Comparison of ENCODE assay signal across 22 cellular contexts in genomic region chr2:9964334-9964980, GRCh38. TPM values are rescaled to one million over a fixed set of nuclear protein-coding genes. Genes with fewer than 3 reads are reported as not detected.
DNase-seq lines count a peak whose midpoint lies in the region; ATAC-seq lines count a peak whose summit lies in the region.
"Had no signal": no experiment of that assay in that cellular context is flagged by ENCODE, and none has a peak within 500 bp of the region (broad histone marks: within the 10 kb centered on the region; RNA-seq: fewer than 3 reads in every experiment).

No MANE protein-coding gene starts in this region.

- no peaks in the 10 kb centered on the region for H3K9me3 Mint-ChIP-seq in T-helper 1 cell treated with Interleukin-12 subunit alpha and Interleukin-12 subunit beta and Interleukin-4 antibody, amounts not matched to agents 30 μg/mL and 1 μg/mL, for 36 hours
- no peaks in the 10 kb centered on the region for H3K9me3 Mint-ChIP-seq in activated naive CD4-positive, alpha-beta T cell treated with anti-CD3 and anti-CD28 coated beads, Interleukin-2, amount 50 U/mL, for 24 hours
- H3K9me3 Mint-ChIP-seq in activated naive CD4-positive, alpha-beta T cell treated with anti-CD3 and anti-CD28 coated beads for 36 hours, result no peaks in the 10 kb centered on the region
- no peaks in the 10 kb centered on the region for H3K9me3 Mint-ChIP-seq in activated CD4-positive, alpha-beta memory T cell treated with anti-CD3 and anti-CD28 coated beads, Interleukin-2, amount 10 ng/mL, durations not matched to agents 7 days and 5 days
- H3K9me3 Mint-ChIP-seq in stimulated activated effector memory CD8-positive, alpha-beta T cell treated with anti-CD3 and anti-CD28 coated beads, Interleukin-12 subunit alpha, Interleukin-12 subunit beta, amount 100 ng/mL, for 72 hours, result no peaks in the 10 kb centered on the region
- H3K9me3 Mint-ChIP-seq: CD8-positive, alpha-beta T cell had no signal

- H3K4me3 Mint-ChIP-seq in T-helper 1 cell treated with Interleukin-12 subunit alpha and Interleukin-12 subunit beta and Interleukin-4 antibody, amounts not matched to agents 30 μg/mL and 1 μg/mL, for 36 hours, result no peak overlapping the region
- H3K4me3 Mint-ChIP-seq in activated naive CD4-positive, alpha-beta T cell treated with anti-CD3 and anti-CD28 coated beads, Interleukin-2, amount 50 U/mL, for 24 hours, result peak overlapping the region; percentile 59
- no peak overlapping the region for H3K4me3 Mint-ChIP-seq in activated naive CD4-positive, alpha-beta T cell treated with anti-CD3 and anti-CD28 coated beads for 36 hours
- H3K4me3 Mint-ChIP-seq in activated CD4-positive, alpha-beta memory T cell treated with anti-CD3 and anti-CD28 coated beads, Interleukin-2, amount 10 ng/mL, durations not matched to agents 7 days and 5 days, result no peak overlapping the region
- no peak overlapping the region for H3K4me3 Mint-ChIP-seq in stimulated activated effector memory CD8-positive, alpha-beta T cell treated with anti-CD3 and anti-CD28 coated beads, Interleukin-12 subunit alpha, Interleukin-12 subunit beta, amount 100 ng/mL, for 72 hours
- H3K4me3 Mint-ChIP-seq: CD8-positive, alpha-beta T cell had no signal

- CTCF ChIA-PET in activated naive CD4-positive, alpha-beta T cell treated with anti-CD3 and anti-CD28 coated beads for 36 hours (lab: Charles Lee), result interaction anchor here (0.7 to 2.1 kb wide), 3 partner anchors 8 to 20 kb away, joined by 3 to 8 read pairs (median 3); no protein-coding TSS in a partner anchor
- CTCF ChIA-PET in activated CD4-positive, alpha-beta memory T cell treated with anti-CD3 and anti-CD28 coated beads, Interleukin-2, amount 10 ng/mL, durations not matched to agents 7 days and 5 days (lab: Charles Lee), result interaction anchor here (1.1 to 4.7 kb wide), 3 partner anchors 20 to 444 kb away, joined by 3 to 28 read pairs (median 6); no protein-coding TSS in a partner anchor

- POLR2A ChIA-PET in activated CD4-positive, alpha-beta memory T cell treated with anti-CD3 and anti-CD28 coated beads, Interleukin-2, amount 10 ng/mL, durations not matched to agents 7 days and 5 days (lab: Charles Lee), result interaction anchor here (0.7 kb wide), 1 partner anchor 121 kb away, joined by 3 read pairs; the partner anchor contains the start of gene TAF1B

- no peak for DNase-seq in T-helper 1 cell
- DNase-seq in activated naive CD4-positive, alpha-beta T cell treated with anti-CD3 and anti-CD28 coated beads for 36 hours, result no peak
- no peak for DNase-seq in activated CD4-positive, alpha-beta memory T cell treated with anti-CD3 and anti-CD28 coated beads, Interleukin-2, amount 10 ng/mL, durations not matched to agents 7 days and 5 days
- DNase-seq in stimulated activated effector memory CD8-positive, alpha-beta T cell treated with anti-CD3 and anti-CD28 coated beads, Interleukin-12 subunit alpha, Interleukin-12 subunit beta, amount 100 ng/mL, for 72 hours (ENCODE audit: low spot score in 2 of 2), result no peak
- DNase-seq in islet precursor cell, result no peak
- no peak for DNase-seq in UCSD-AML1 (lab: John Stamatoyannopoulos, UW; ENCODE audit: unreplicated experiment)
- DNase-seq: 8988T; Calu3; CD8-positive, alpha-beta T cell; DMS153; KG1; NCI-H1092 treated with DMSO at 0.1 percent for 48 hours; NCI-H146; NCI-H2029; NCI-H226; NCI-H510A treated with DMSO at 0.1 percent for 48 hours; NCI-H748 treated with DMSO at 0.1 percent for 48 hours; OCI-M1; SJCRH30 had no signal

- peak overlapping the region; percentile 78 for H3K27ac Mint-ChIP-seq in T-helper 1 cell treated with Interleukin-12 subunit alpha and Interleukin-12 subunit beta and Interleukin-4 antibody, amounts not matched to agents 30 μg/mL and 1 μg/mL, for 36 hours
- H3K27ac Mint-ChIP-seq in activated naive CD4-positive, alpha-beta T cell treated with anti-CD3 and anti-CD28 coated beads, Interleukin-2, amount 50 U/mL, for 24 hours, result peak overlapping the region; percentile 14
- H3K27ac Mint-ChIP-seq in activated naive CD4-positive, alpha-beta T cell treated with anti-CD3 and anti-CD28 coated beads for 36 hours, result no peak overlapping the region
- peak overlapping the region; percentile 83 for H3K27ac Mint-ChIP-seq in activated CD4-positive, alpha-beta memory T cell treated with anti-CD3 and anti-CD28 coated beads, Interleukin-2, amount 10 ng/mL, durations not matched to agents 7 days and 5 days
- H3K27ac Mint-ChIP-seq in stimulated activated effector memory CD8-positive, alpha-beta T cell treated with anti-CD3 and anti-CD28 coated beads, Interleukin-12 subunit alpha, Interleukin-12 subunit beta, amount 100 ng/mL, for 72 hours, result peak overlapping the region; percentile 18
- H3K27ac Mint-ChIP-seq: CD8-positive, alpha-beta T cell had no signal

- no peaks in the 10 kb centered on the region for H3K36me3 Mint-ChIP-seq in T-helper 1 cell treated with Interleukin-12 subunit alpha and Interleukin-12 subunit beta and Interleukin-4 antibody, amounts not matched to agents 30 μg/mL and 1 μg/mL, for 36 hours (ENCODE audit: low read depth)
- no peaks in the 10 kb centered on the region for H3K36me3 Mint-ChIP-seq in activated naive CD4-positive, alpha-beta T cell treated with anti-CD3 and anti-CD28 coated beads, Interleukin-2, amount 50 U/mL, for 24 hours
- no peaks in the 10 kb centered on the region for H3K36me3 Mint-ChIP-seq in activated naive CD4-positive, alpha-beta T cell treated with anti-CD3 and anti-CD28 coated beads for 36 hours (ENCODE audit: low read depth)
- H3K36me3 Mint-ChIP-seq in activated CD4-positive, alpha-beta memory T cell treated with anti-CD3 and anti-CD28 coated beads, Interleukin-2, amount 10 ng/mL, durations not matched to agents 7 days and 5 days (ENCODE audit: low read depth), result peaks cover 7% of the 10 kb centered on the region
- H3K36me3 Mint-ChIP-seq in stimulated activated effector memory CD8-positive, alpha-beta T cell treated with anti-CD3 and anti-CD28 coated beads, Interleukin-12 subunit alpha, Interleukin-12 subunit beta, amount 100 ng/mL, for 72 hours, result no peaks in the 10 kb centered on the region
- H3K36me3 Mint-ChIP-seq: CD8-positive, alpha-beta T cell had no signal

- peaks cover 6% of the 10 kb centered on the region for H3K27me3 Mint-ChIP-seq in T-helper 1 cell treated with Interleukin-12 subunit alpha and Interleukin-12 subunit beta and Interleukin-4 antibody, amounts not matched to agents 30 μg/mL and 1 μg/mL, for 36 hours (ENCODE audit: low read depth)
- H3K27me3 Mint-ChIP-seq in activated naive CD4-positive, alpha-beta T cell treated with anti-CD3 and anti-CD28 coated beads, Interleukin-2, amount 50 U/mL, for 24 hours, result peaks cover 1% of the 10 kb centered on the region
- no peaks in the 10 kb centered on the region for H3K27me3 Mint-ChIP-seq in activated naive CD4-positive, alpha-beta T cell treated with anti-CD3 and anti-CD28 coated beads for 36 hours (ENCODE audit: low read depth)
- H3K27me3 Mint-ChIP-seq in activated CD4-positive, alpha-beta memory T cell treated with anti-CD3 and anti-CD28 coated beads, Interleukin-2, amount 10 ng/mL, durations not matched to agents 7 days and 5 days, result peaks cover 1% of the 10 kb centered on the region

- no peak for ATAC-seq in stimulated activated effector memory CD8-positive, alpha-beta T cell treated with anti-CD3 and anti-CD28 coated beads, Interleukin-12 subunit alpha, Interleukin-12 subunit beta, amount 100 ng/mL, for 72 hours
- ATAC-seq: CD8-positive, alpha-beta T cell; HCT116 had no signal

- peaks cover 12% of the 10 kb centered on the region for H3K4me1 Mint-ChIP-seq in T-helper 1 cell treated with Interleukin-12 subunit alpha and Interleukin-12 subunit beta and Interleukin-4 antibody, amounts not matched to agents 30 μg/mL and 1 μg/mL, for 36 hours (ENCODE audit: low read depth)
- peaks cover 14% of the 10 kb centered on the region for H3K4me1 Mint-ChIP-seq in activated naive CD4-positive, alpha-beta T cell treated with anti-CD3 and anti-CD28 coated beads, Interleukin-2, amount 50 U/mL, for 24 hours
- H3K4me1 Mint-ChIP-seq in activated naive CD4-positive, alpha-beta T cell treated with anti-CD3 and anti-CD28 coated beads for 36 hours (ENCODE audit: low read depth), result peaks cover 12% of the 10 kb centered on the region
- H3K4me1 Mint-ChIP-seq in activated CD4-positive, alpha-beta memory T cell treated with anti-CD3 and anti-CD28 coated beads, Interleukin-2, amount 10 ng/mL, durations not matched to agents 7 days and 5 days, result peaks cover 36% of the 10 kb centered on the region
- H3K4me1 Mint-ChIP-seq in stimulated activated effector memory CD8-positive, alpha-beta T cell treated with anti-CD3 and anti-CD28 coated beads, Interleukin-12 subunit alpha, Interleukin-12 subunit beta, amount 100 ng/mL, for 72 hours, result peaks cover 11% of the 10 kb centered on the region

- intact Hi-C loops in activated naive CD4-positive, alpha-beta T cell treated with anti-CD3 and anti-CD28 coated beads for 36 hours (cut with micrococcal nuclease), result no loop called here

RNA-seq across cellular contexts. Expression of gene GRHL1, which starts 13.0 kb away (rescaled TPM):
- under 1 TPM; 0.69 to 0.79 TPM for total RNA-seq in activated naive CD4-positive, alpha-beta T cell treated with anti-CD3 and anti-CD28 coated beads for 36 hours
- total RNA-seq in activated CD4-positive, alpha-beta memory T cell treated with anti-CD3 and anti-CD28 coated beads, Interleukin-2, amount 10 ng/mL, durations not matched to agents 7 days and 5 days, result 1 to 10 TPM; 1.2 to 2.0 TPM
